Comparison of ENCODE assay signal across 20 cellular contexts in genomic region chr10:95442341-95442740, GRCh38.
DNase-seq lines count a peak whose midpoint lies in the region; ATAC-seq, FAIRE-seq and TF ChIP-seq lines count a peak whose summit lies in the region.
"Had no signal": no experiment of that assay in that cellular context is flagged by ENCODE, and none has a peak within 500 bp of the region (broad histone marks: within the 10 kb centered on the region; RNA-seq: fewer than 3 reads in every experiment).

No MANE protein-coding gene starts in this region.

- POLR2A ChIA-PET in HepG2 (lab: Yijun Ruan, JAX), result no interaction called here

- 100% methylated on average over 2 of the region's 7 CpGs for WGBS in right lobe of liver (ENCODE audit: insufficient coverage, low coverage, low lambda C conversion rate, missing lambda C conversion rate)
- 98% methylated on average over 6 of the region's 7 CpGs for WGBS in HepG2 (ENCODE audit: low lambda C conversion rate)
- 82 to 98% methylated on average over 6 of the region's 7 CpGs for WGBS in esophagus squamous epithelium, 2 donors

- in situ Hi-C loops in HepG2 (cut with HindIII; ENCODE audit: extremely low pct_ligation_motif_present, low pct_unique_long_range_greater_than_20kb), result loop anchor here (25.0 kb wide), 1 partner anchor 120 kb away; the partner anchor contains the start of gene SORBS1

- no peak for DNase-seq in right lobe of liver
- DNase-seq in HepG2 (ENCODE audit: low spot score), result no peak
- no peak for DNase-seq in esophagus squamous epithelium (lab: John Stamatoyannopoulos, UW)
- no peak for DNase-seq in activated CD4-positive, alpha-beta T cell treated with anti-CD3 and anti-CD28 coated beads for 4 hours
- DNase-seq: C1 segment of cervical spinal cord; CD4-positive, alpha-beta memory T cell; COR-L47; DMS53; GM23248; H7; KBM-7; NCI-H2029; NCI-H69; RPMI8226; SHP77 treated with DMSO at 0.1 percent for 48 hours had no signal

- H3K9ac ChIP-seq in HepG2 (ENCODE audit: insufficient read depth, low read depth, low read length) (no peak overlapping the region), stomach smooth muscle (ENCODE audit: low read length in 2 of 2) (no peak overlapping the region)
- H3K9ac ChIP-seq: GM23248 had no signal

- H3K4me2 ChIP-seq in HepG2 (ENCODE audit: low read depth, low read length), result no peak overlapping the region

- intact Hi-C loops in right lobe of liver (cut with DNase I), result no loop called here
- intact Hi-C loops in HepG2 (cut with micrococcal nuclease; ENCODE audit: unreplicated experiment), result no loop called here
- intact Hi-C loops in esophagus squamous epithelium (cut with DNase I), result no loop called here

- FAIRE-seq in HepG2 (lab: Jason Lieb, UNC), result no peak
- FAIRE-seq: GM18507, HTR-8/SVneo had no signal

- CTCF ChIA-PET in HepG2 (lab: Yijun Ruan, JAX; ENCODE audit: low intra/inter-chr PET ratio, low total read pairs), result no interaction called here

- no peak overlapping the region for H2AFZ ChIP-seq in HepG2 (ENCODE audit: low read length)
- H2AFZ ChIP-seq: GM23248 had no signal

- no TSS peak for BruUV-seq in HepG2 (replicated peaks; lab: Mats Ljungman, UMichigan)

- TF ChIP-seq POLR2A in right lobe of liver (IDR thresholded peaks at IDR 0.05), result no peak
- TF ChIP-seq POLR2A in HepG2 (IDR thresholded peaks at IDR 0.05; ENCODE audit: insufficient read depth in 1 of 2, low read depth in 2 of 2, low read length in 2 of 2), result no peak
- TF ChIP-seq POLR2A in esophagus squamous epithelium (IDR thresholded peaks at IDR 0.05), result no peak

- ATAC-seq in right lobe of liver (no peak), HepG2 (no peak), HG03175 (IDR thresholded peaks at IDR 0.05; ENCODE audit: unreplicated experiment) (no peak), HG02798 (IDR thresholded peaks at IDR 0.05; ENCODE audit: poor library complexity, unreplicated experiment) (no peak)

- no peak for TF ChIP-seq RAD21 in HepG2 (CRISPR knock-in tag; IDR thresholded peaks at IDR 0.05)

- TF ChIP-seq EP300 in HepG2 (IDR thresholded peaks at IDR 0.05; ENCODE audit: low read depth in 2 of 2, low read length in 2 of 2), result no peak
- TF ChIP-seq EP300 in HepG2 (CRISPR knock-in tag; IDR thresholded peaks at IDR 0.05; ENCODE audit: borderline replicate concordance), result no peak

- H3K4me3 ChIP-seq in right lobe of liver, result no peak overlapping the region
- no peak overlapping the region for H3K4me3 ChIP-seq in HepG2 (replicated peaks in 1 of 3; ENCODE audit: insufficient read depth in 1 of 3, low read depth in 2 of 3, low read length in 3 of 3)
- no peak overlapping the region for H3K4me3 ChIP-seq in esophagus squamous epithelium
- H3K4me3 ChIP-seq in stomach smooth muscle (ENCODE audit: low read length in 2 of 2), result no peak overlapping the region
- H3K4me3 ChIP-seq: GM23248 had no signal

- H3K27ac ChIP-seq in right lobe of liver (peak overlapping the region; percentile 35 to 97 (median 90)), HepG2 (ENCODE audit: extremely low read length, insufficient read depth, low read length) (no peak overlapping the region), esophagus squamous epithelium (peak overlapping the region in 3 of 4 donors; percentile 68 to 87 (median 83)), stomach smooth muscle (ENCODE audit: low read length) (peak overlapping the region; percentile 85)
- H3K27ac ChIP-seq: GM23248 had no signal

- H3K27me3 ChIP-seq in right lobe of liver (no peaks in the 10 kb centered on the region), HepG2 (ENCODE audit: control insufficient read depth in 1 of 2, insufficient read depth in 2 of 2, low read length in 2 of 2) (no peaks in the 10 kb centered on the region), esophagus squamous epithelium (no peaks in the 10 kb centered on the region), stomach smooth muscle (ENCODE audit: control insufficient read depth in 1 of 2, insufficient read depth in 2 of 2, low read length in 2 of 2) (no peaks in the 10 kb centered on the region)

- H4K20me1 ChIP-seq in HepG2 (ENCODE audit: insufficient read depth, low read length), result no peaks in the 10 kb centered on the region

- H3K4me1 ChIP-seq in right lobe of liver (peaks cover 0 to 40% (median 13%) of the 10 kb centered on the region in 4 donors), HepG2 (ENCODE audit: insufficient read depth, low read length) (peaks cover 67% of the 10 kb centered on the region), esophagus squamous epithelium (peaks cover 0 to 45% (median 26%) of the 10 kb centered on the region in 3 donors), stomach smooth muscle (ENCODE audit: control insufficient read depth, insufficient read depth, low read length) (peaks cover 83% of the 10 kb centered on the region)

- TF ChIP-seq CTCF in right lobe of liver (IDR thresholded peaks at IDR 0.05) (no peak), HepG2 (CRISPR knock-in tag; IDR thresholded peaks at IDR 0.05) (no peak), esophagus squamous epithelium (IDR thresholded peaks at IDR 0.05) (no peak)

- H3K36me3 ChIP-seq in right lobe of liver, result peaks cover 0 to 10% (median 2%) of the 10 kb centered on the region in 4 donors
- peaks cover 4 to 14% of the 10 kb centered on the region in 2 experiments; a peak in 4 of 5 replicates for H3K36me3 ChIP-seq in HepG2 (replicated peaks in 1 of 2; ENCODE audit: control insufficient read depth in 1 of 2, insufficient read depth in 2 of 2, low read length in 2 of 2)
- peaks cover 0 to 3% (median 0%) of the 10 kb centered on the region in 3 donors for H3K36me3 ChIP-seq in esophagus squamous epithelium
- H3K36me3 ChIP-seq in stomach smooth muscle (ENCODE audit: control insufficient read depth in 2 of 2, insufficient read depth in 2 of 2, low read length in 2 of 2), result peaks cover 5 to 19% of the 10 kb centered on the region in 2 donors

- no peaks in the 10 kb centered on the region for H3K9me3 ChIP-seq in right lobe of liver
- H3K9me3 ChIP-seq in HepG2 (ENCODE audit: low read length), result no peaks in the 10 kb centered on the region
- H3K9me3 ChIP-seq in esophagus squamous epithelium, result no peaks in the 10 kb centered on the region
- H3K9me3 ChIP-seq in stomach smooth muscle (ENCODE audit: control insufficient read depth in 2 of 2, low read length in 2 of 2), result no peaks in the 10 kb centered on the region

- H3K79me2 ChIP-seq in HepG2 (ENCODE audit: insufficient read depth, low read length), result peaks cover 17% of the 10 kb centered on the region

TF ChIP-seq in HepG2, 621 proteins besides CTCF, POLR2A, EP300 and RAD21 (continues in another document):
- TF ChIP-seq FOXO4 (CRISPR knock-in tag; conservative IDR thresholded peaks at IDR 0.05), result no peak
- no peak for TF ChIP-seq SKIL (CRISPR knock-in tag; IDR thresholded peaks at IDR 0.05; ENCODE audit: borderline replicate concordance)
- TF ChIP-seq TOE1 (CRISPR knock-in tag; IDR thresholded peaks at IDR 0.05), result no peak
- no peak for TF ChIP-seq TCF12 (IDR thresholded peaks at IDR 0.05)
- no peak for TF ChIP-seq TCF12 (CRISPR knock-in tag; IDR thresholded peaks at IDR 0.05)
- no peak for TF ChIP-seq ZNF761 (CRISPR knock-in tag; conservative IDR thresholded peaks at IDR 0.05)
- no peak for TF ChIP-seq MBNL3 (CRISPR knock-in tag; conservative IDR thresholded peaks at IDR 0.05)
- no peak for TF ChIP-seq CERS6 (CRISPR knock-in tag; IDR thresholded peaks at IDR 0.05)
- TF ChIP-seq ZNF605 (CRISPR knock-in tag; IDR thresholded peaks at IDR 0.05), result no peak
- TF ChIP-seq ZNF652 (CRISPR knock-in tag; IDR thresholded peaks at IDR 0.05; ENCODE audit: borderline replicate concordance, low read depth), result no peak
